In the genomic region with DNA sequence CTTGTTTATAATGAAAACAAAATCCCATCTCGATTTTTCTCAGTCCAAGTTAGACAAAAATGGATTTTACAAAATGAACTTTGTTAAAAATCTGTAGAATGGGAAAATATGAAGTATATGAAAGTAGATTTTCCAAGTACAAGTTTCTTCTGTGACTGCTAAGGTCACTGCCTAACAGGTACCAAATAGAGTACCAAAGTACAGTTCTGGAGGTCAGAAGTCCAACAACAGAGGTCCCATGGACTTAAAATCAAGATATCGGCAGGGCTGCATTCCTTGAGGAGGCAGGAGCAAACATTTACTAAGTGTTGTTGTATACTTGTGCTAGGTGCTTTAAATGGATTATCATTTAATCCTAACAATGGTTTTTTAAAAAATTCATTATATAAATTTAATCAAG, we compare ENCODE assay signal across 19 cellular contexts. TPM values are rescaled to one million over a fixed set of nuclear protein-coding genes. Genes with fewer than 3 reads are reported as not detected.
DNase-seq lines count a peak whose midpoint lies in the region; ATAC-seq and TF ChIP-seq lines count a peak whose summit lies in the region.
"Had no signal": no experiment of that assay in that cellular context is flagged by ENCODE, and none has a peak within 500 bp of the region (broad histone marks: within the 10 kb centered on the region; RNA-seq: fewer than 3 reads in every experiment).

No MANE protein-coding gene starts in this region.

- H3K9me3 Mint-ChIP-seq in memory B cell = no peaks in the 10 kb centered on the region
- H3K9me3 Mint-ChIP-seq: CD14-positive monocyte; CD4-positive, alpha-beta memory T cell; HFFc6 had no signal

- DNase-seq in NCI-H82 treated with DMSO at 0.1 percent for 48 hours (lab: John Stamatoyannopoulos, UW; ENCODE audit: unreplicated experiment) (peak; percentile 46), fibroblast of lung (ENCODE audit: low read depth in 2 of 2) (no peak), memory B cell (ENCODE audit: low spot score in 2 of 2) (no peak), cerebellum (ENCODE audit: low spot score) (no peak), NOMO-1 treated with DMSO at 0.1 percent for 48 hours (lab: John Stamatoyannopoulos, UW; ENCODE audit: unreplicated experiment) (no peak), iPS-NIHi7 (ENCODE audit: extremely low spot score) (no peak)
- DNase-seq: 8988T; CD4-positive, alpha-beta memory T cell; DMS153; DMS79; GDM1; GOT3; H7; HFFc6 had no signal

- ATAC-seq in memory B cell (ENCODE audit: low read depth) (no peak), HG03342 (IDR thresholded peaks at IDR 0.05; ENCODE audit: unreplicated experiment) (no peak)
- ATAC-seq: HCT116 had no signal

- no peak for TF ChIP-seq CTCF in fibroblast of lung (conservative IDR thresholded peaks at IDR 0.05 in 1 of 2, IDR thresholded peaks at IDR 0.05 in 1 of 2; ENCODE audit: low read depth in 1 of 2, low read length in 2 of 2)

- H3K4me3 Mint-ChIP-seq in memory B cell = no peak overlapping the region
- H3K4me3 Mint-ChIP-seq: CD14-positive monocyte, HFFc6 had no signal

- H3K4me1 ChIP-seq in HUES48 (ENCODE audit: control insufficient read depth, insufficient read depth, low read length) (peaks cover 9% of the 10 kb centered on the region; the same call in 1 of the 2 replicates), fibroblast of lung (ENCODE audit: control insufficient read depth, extremely low read depth, insufficient read depth, low read length) (no peaks in the 10 kb centered on the region)

- H3K27ac ChIP-seq in HUES48 (ENCODE audit: low read depth, low read length) (peak overlapping the region; percentile 22), fibroblast of lung (ENCODE audit: insufficient read depth, low read length) (peak overlapping the region; percentile 19)
- H3K27ac ChIP-seq: BLaER1 had no signal

- H3K36me3 ChIP-seq in HUES48 (ENCODE audit: control insufficient read depth, insufficient read depth, low read length) = peaks cover 31% of the 10 kb centered on the region
- H3K36me3 ChIP-seq in fibroblast of lung (ENCODE audit: control insufficient read depth, insufficient read depth, low read length) = no peaks in the 10 kb centered on the region

- H3K27me3 Mint-ChIP-seq in memory B cell = no peaks in the 10 kb centered on the region
- H3K27me3 Mint-ChIP-seq: CD4-positive, alpha-beta memory T cell had no signal

- H2AFZ ChIP-seq in fibroblast of lung (ENCODE audit: low read length) = no peak overlapping the region

- H3K9ac ChIP-seq in HUES48 (ENCODE audit: low read depth, low read length) (no peak overlapping the region), fibroblast of lung (ENCODE audit: insufficient read depth, low read length) (no peak overlapping the region)
- H3K9ac ChIP-seq: BLaER1 had no signal

- H3K4me2 ChIP-seq in fibroblast of lung (ENCODE audit: extremely low read depth, insufficient read depth, low read length) = no peak overlapping the region
- H3K4me2 ChIP-seq: BLaER1 had no signal

- peak overlapping the region; percentile 42 for H3K27ac Mint-ChIP-seq in memory B cell
- H3K27ac Mint-ChIP-seq: CD14-positive monocyte had no signal

- peaks cover 28% of the 10 kb centered on the region for H3K4me1 Mint-ChIP-seq in memory B cell

- peaks cover 9% of the 10 kb centered on the region for H3K79me2 ChIP-seq in fibroblast of lung (ENCODE audit: control insufficient read depth, insufficient read depth, low read length)

- no peaks in the 10 kb centered on the region for H3K9me3 ChIP-seq in HUES48 (ENCODE audit: control insufficient read depth, insufficient read depth, low read length)
- no peaks in the 10 kb centered on the region for H3K9me3 ChIP-seq in fibroblast of lung (ENCODE audit: control insufficient read depth, insufficient read depth, low read depth, low read length)

- no peak overlapping the region for H3K4me3 ChIP-seq in HUES48 (ENCODE audit: low read depth, low read length)
- H3K4me3 ChIP-seq in fibroblast of lung (replicated peaks in 1 of 4; ENCODE audit: control extremely low read depth in 1 of 4, insufficient read depth in 1 of 4, low read depth in 3 of 4, low read length in 4 of 4) = no peak overlapping the region
- H3K4me3 ChIP-seq: BLaER1 had no signal

- peaks cover 13% of the 10 kb centered on the region for H3K36me3 Mint-ChIP-seq in memory B cell

- H3K27me3 ChIP-seq in HUES48 (ENCODE audit: control insufficient read depth, insufficient read depth, low read length) (no peaks in the 10 kb centered on the region), fibroblast of lung (ENCODE audit: control insufficient read depth, insufficient read depth, low read length) (no peaks in the 10 kb centered on the region)
- H3K27me3 ChIP-seq: BLaER1 had no signal

- H4K20me1 ChIP-seq in fibroblast of lung (ENCODE audit: control insufficient read depth, extremely low read depth, insufficient read depth, low read length) = no peaks in the 10 kb centered on the region

RNA-seq across cellular contexts. Expression of a gene that starts 5.9 kb away (rescaled TPM):
- total RNA-seq in fibroblast of lung = 22.6 and 32.7 TPM in 2 replicates
- 7.3 and 8.3 TPM in 2 replicates for polyA plus RNA-seq in fibroblast of lung
- polyA plus RNA-seq in fibroblast of lung (2012) = 8.0 and 8.3 TPM in 2 replicates
- 1.3 and 2.7 TPM in 2 replicates for polyA minus RNA-seq in fibroblast of lung (ENCODE audit: low replicate concordance)
- total RNA-seq in cerebellum = 66.2 TPM

RNA-seq across cellular contexts. Expression of a gene that starts 31.2 kb away (rescaled TPM):
- 24.7 and 41.3 TPM in 2 replicates for total RNA-seq in fibroblast of lung
- polyA plus RNA-seq in fibroblast of lung = 3.2 and 4.8 TPM in 2 replicates
- 3.9 and 4.6 TPM in 2 replicates for polyA plus RNA-seq in fibroblast of lung (2012)
- 7.1 and 13.6 TPM in 2 replicates for polyA minus RNA-seq in fibroblast of lung (ENCODE audit: low replicate concordance)
- total RNA-seq in cerebellum = 61.1 TPM
